In the genomic region with DNA sequence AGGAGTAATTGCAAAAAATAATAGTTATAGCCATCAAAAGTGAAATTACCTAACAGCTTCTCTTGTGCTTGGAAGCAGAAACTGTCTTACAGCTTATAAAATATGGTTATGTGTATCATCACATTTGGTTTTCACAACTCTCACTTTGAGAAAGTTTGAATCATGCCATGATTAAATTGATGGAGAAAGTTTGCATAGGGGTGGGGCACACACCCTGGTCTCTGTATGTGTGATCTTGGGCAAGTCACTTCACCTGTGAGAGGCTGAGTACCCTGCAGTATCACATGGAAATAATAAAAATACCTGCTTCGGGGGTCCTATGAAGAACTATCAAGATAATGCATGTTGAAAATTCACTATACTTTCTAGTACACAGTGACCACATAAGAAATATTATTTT, we compare ENCODE assay signal across 15 cellular contexts.
DNase-seq lines count a peak whose midpoint lies in the region; ATAC-seq lines count a peak whose summit lies in the region.
"Had no signal": no experiment of that assay in that cellular context is flagged by ENCODE, and none has a peak within 500 bp of the region (broad histone marks: within the 10 kb centered on the region; RNA-seq: fewer than 3 reads in every experiment).

No MANE protein-coding gene starts in this region.

- no peaks in the 10 kb centered on the region for H3K27me3 Mint-ChIP-seq in activated naive CD4-positive, alpha-beta T cell treated with anti-CD3 and anti-CD28 coated beads for 36 hours (ENCODE audit: low read depth)
- H3K27me3 Mint-ChIP-seq in stimulated activated naive CD8-positive, alpha-beta T cell treated with anti-CD3 and anti-CD28 coated beads, Interleukin-15, amount 100 ng/mL, for 72 hours, result no peaks in the 10 kb centered on the region

- H3K27ac Mint-ChIP-seq in activated naive CD4-positive, alpha-beta T cell treated with anti-CD3 and anti-CD28 coated beads for 36 hours, result no peak overlapping the region
- H3K27ac Mint-ChIP-seq in stimulated activated naive CD8-positive, alpha-beta T cell treated with anti-CD3 and anti-CD28 coated beads, Interleukin-15, amount 100 ng/mL, for 72 hours, result no peak overlapping the region
- H3K27ac Mint-ChIP-seq: B cell; CD8-positive, alpha-beta T cell; GM23338 had no signal

- peak; percentile 14 for DNase-seq in activated CD4-positive, alpha-beta T cell treated with anti-CD3 and anti-CD28 coated beads for 48 hours
- no peak for DNase-seq in activated CD4-positive, alpha-beta T cell treated with anti-CD3 and anti-CD28 coated beads, Interleukin-2, amount 50 U/mL, for 1 hour
- DNase-seq in activated naive CD4-positive, alpha-beta T cell treated with anti-CD3 and anti-CD28 coated beads for 36 hours, result peak; percentile 20
- DNase-seq in activated naive CD4-positive, alpha-beta T cell treated with anti-CD3 and anti-CD28 coated beads, Interleukin-2, amount 50 U/mL, for 16 hours, result no peak
- peak; percentile 14 for DNase-seq in stimulated activated CD4-positive, alpha-beta T cell treated with anti-CD3 and anti-CD28 coated beads, Interleukin-1b, Interleukin-23, amount 100 ng/mL, for 48 hours
- no peak for DNase-seq in stimulated activated CD4-positive, alpha-beta T cell treated with anti-CD3 and anti-CD28 coated beads, Interleukin-2, amount 100 ng/mL, for 24 hours
- no peak for DNase-seq in stimulated activated naive CD8-positive, alpha-beta T cell treated with anti-CD3 and anti-CD28 coated beads, Interleukin-15, amount 100 ng/mL, for 72 hours
- DNase-seq in Right ventricle myocardium inferior (ENCODE audit: missing footprints), result no peak
- DNase-seq: Calu3; CD8-positive, alpha-beta T cell; DMS79 treated with DMSO at 0.1 percent for 48 hours; GF-D8; HCEC 1CT had no signal

- H3K4me1 Mint-ChIP-seq in activated naive CD4-positive, alpha-beta T cell treated with anti-CD3 and anti-CD28 coated beads for 36 hours (ENCODE audit: low read depth), result peaks cover 60% of the 10 kb centered on the region
- H3K4me1 Mint-ChIP-seq in stimulated activated naive CD8-positive, alpha-beta T cell treated with anti-CD3 and anti-CD28 coated beads, Interleukin-15, amount 100 ng/mL, for 72 hours, result peaks cover 25% of the 10 kb centered on the region
- H3K4me1 Mint-ChIP-seq: B cell had no signal

- intact Hi-C loops in activated naive CD4-positive, alpha-beta T cell treated with anti-CD3 and anti-CD28 coated beads for 36 hours (cut with micrococcal nuclease), result no loop called here
- intact Hi-C loops in Right ventricle myocardium inferior (cut with DNase I), result no loop called here

- no peaks in the 10 kb centered on the region for H3K9me3 Mint-ChIP-seq in activated naive CD4-positive, alpha-beta T cell treated with anti-CD3 and anti-CD28 coated beads for 36 hours
- H3K9me3 Mint-ChIP-seq in stimulated activated naive CD8-positive, alpha-beta T cell treated with anti-CD3 and anti-CD28 coated beads, Interleukin-15, amount 100 ng/mL, for 72 hours, result no peaks in the 10 kb centered on the region
- H3K9me3 Mint-ChIP-seq: CD8-positive, alpha-beta T cell; GM23338 had no signal

- ATAC-seq in stimulated activated naive CD8-positive, alpha-beta T cell treated with anti-CD3 and anti-CD28 coated beads, Interleukin-15, amount 100 ng/mL, for 72 hours, result peak; percentile 76
- ATAC-seq in Right ventricle myocardium inferior, result no peak
- ATAC-seq: CD8-positive, alpha-beta T cell; GM23338 had no signal

- no peaks in the 10 kb centered on the region for H3K36me3 Mint-ChIP-seq in activated naive CD4-positive, alpha-beta T cell treated with anti-CD3 and anti-CD28 coated beads for 36 hours (ENCODE audit: low read depth)
- H3K36me3 Mint-ChIP-seq: CD8-positive, alpha-beta T cell had no signal

- CTCF ChIA-PET in activated naive CD4-positive, alpha-beta T cell treated with anti-CD3 and anti-CD28 coated beads for 36 hours (lab: Charles Lee), result no interaction called here

- H3K4me3 Mint-ChIP-seq in activated naive CD4-positive, alpha-beta T cell treated with anti-CD3 and anti-CD28 coated beads for 36 hours, result no peak overlapping the region
- no peak overlapping the region for H3K4me3 Mint-ChIP-seq in stimulated activated naive CD8-positive, alpha-beta T cell treated with anti-CD3 and anti-CD28 coated beads, Interleukin-15, amount 100 ng/mL, for 72 hours
- H3K4me3 Mint-ChIP-seq: B cell; CD8-positive, alpha-beta T cell; GM23338 had no signal

Comparison
In these comparisons a context has a peak if more than half of its experiments do, and no peak if none do; other contexts are left out.
1. DNase-seq: peak in activated CD4-positive, alpha-beta T cell treated with anti-CD3 and anti-CD28 coated beads for 48 hours (single experiment), activated naive CD4-positive, alpha-beta T cell treated with anti-CD3 and anti-CD28 coated beads for 36 hours (single experiment) and stimulated activated CD4-positive, alpha-beta T cell treated with anti-CD3 and anti-CD28 coated beads, Interleukin-1b, Interleukin-23, amount 100 ng/mL, for 48 hours (single experiment); none in activated CD4-positive, alpha-beta T cell treated with anti-CD3 and anti-CD28 coated beads, Interleukin-2, amount 50 U/mL, for 1 hour (single experiment), activated naive CD4-positive, alpha-beta T cell treated with anti-CD3 and anti-CD28 coated beads, Interleukin-2, amount 50 U/mL, for 16 hours (single experiment), stimulated activated CD4-positive, alpha-beta T cell treated with anti-CD3 and anti-CD28 coated beads, Interleukin-2, amount 100 ng/mL, for 24 hours (0 of 2), stimulated activated naive CD8-positive, alpha-beta T cell treated with anti-CD3 and anti-CD28 coated beads, Interleukin-15, amount 100 ng/mL, for 72 hours (0 of 2) and Right ventricle myocardium inferior (single experiment).